ENCODE assay signal across 8 cellular contexts in genomic region chr1:84996846-84997666, GRCh38. TPM values are rescaled to one million over a fixed set of nuclear protein-coding genes. Genes with fewer than 3 reads are reported as not detected.
DNase-seq lines count a peak whose midpoint lies in the region; ATAC-seq and TF ChIP-seq lines count a peak whose summit lies in the region.

TSS of gene MCOLN2 (minus strand) at chr1:84997113. CDS start at chr1:84996872, 241 bp downstream.

- H3K36me3 ChIP-seq in HUES48 (ENCODE audit: control insufficient read depth, insufficient read depth, low read length) = no peaks in the 10 kb centered on the region

- H3K4me3 ChIP-seq in HUES48 (ENCODE audit: low read depth, low read length) = peak within 1 kb of the TSS; percentile 58

- peak within 1 kb of the TSS; percentile 40 for H3K27ac Mint-ChIP-seq in MCF 10A (ENCODE audit: low read depth, unreplicated experiment)

- no peaks in the 10 kb centered on the region for H3K9me3 Mint-ChIP-seq in MCF 10A (ENCODE audit: unreplicated experiment)

- H3K27me3 Mint-ChIP-seq in MCF 10A (ENCODE audit: insufficient read depth, unreplicated experiment) = peaks cover 12% of the 10 kb centered on the region

- CTCF ChIA-PET in MCF 10A (lab: Yijun Ruan, JAX) = no interaction called here

- peak; percentile 51 for DNase-seq in EL
- peak; percentile 34 to 60 (median 45) for DNase-seq in T-helper 1 cell
- peak; percentile 49 for DNase-seq in MCF 10A (ENCODE audit: unreplicated experiment)
- DNase-seq in kidney tubule cell (ENCODE audit: low spot score) = peak; percentile 25
- DNase-seq in stimulated activated CD4-positive, alpha-beta T cell treated with anti-CD3 and anti-CD28 coated beads, Interleukin-4, amount 100 ng/mL, for 24 hours = peak; percentile 48
- no peak for DNase-seq in HT-29 (ENCODE audit: low spot score)

- H3K27ac ChIP-seq in HUES48 (ENCODE audit: low read depth, low read length) = no peak within 1 kb of the TSS

- intact Hi-C loops in MCF 10A (cut with micrococcal nuclease) = loop anchor here (2.0 kb wide), 1 partner anchor 52 kb away; no protein-coding TSS in a partner anchor

- peaks cover 76% of the 10 kb centered on the region for H3K27me3 ChIP-seq in HUES48 (ENCODE audit: control insufficient read depth, insufficient read depth, low read length)

- H3K9me3 ChIP-seq in HUES48 (ENCODE audit: control insufficient read depth, insufficient read depth, low read length) = no peaks in the 10 kb centered on the region

- H3K4me3 Mint-ChIP-seq in MCF 10A (ENCODE audit: unreplicated experiment) = peak within 1 kb of the TSS; percentile 77

- BruUV-seq in MCF 10A (replicated peaks; lab: Mats Ljungman, UMichigan) = no TSS peak

- no peak for TF ChIP-seq CTCF in MCF 10A (IDR thresholded peaks at IDR 0.05; ENCODE audit: unreplicated experiment)

- peaks cover 5% of the 10 kb centered on the region; the same call in 1 of the 2 replicates for H3K4me1 ChIP-seq in HUES48 (ENCODE audit: control insufficient read depth, insufficient read depth, low read length)

- H3K36me3 Mint-ChIP-seq in MCF 10A (ENCODE audit: insufficient read depth, unreplicated experiment) = no peaks in the 10 kb centered on the region

- POLR2A ChIA-PET in MCF 10A (lab: Yijun Ruan, JAX) = no interaction called here

- ATAC-seq in GM21423 (IDR thresholded peaks at IDR 0.05; ENCODE audit: unreplicated experiment) = peak; percentile 43

- H3K4me1 Mint-ChIP-seq in MCF 10A (ENCODE audit: insufficient read depth, unreplicated experiment) = peaks cover 6% of the 10 kb centered on the region

- peak within 1 kb of the TSS; percentile 43; the same call in 1 of the 2 replicates for H3K9ac ChIP-seq in HUES48 (ENCODE audit: low read depth, low read length)

RNA-seq across cellular contexts. Expression of gene MCOLN2, which starts in this region (rescaled TPM):
- 3.0 and 3.1 TPM in 2 replicates for total RNA-seq in MCF 10A (2022)
- total RNA-seq in HT-29 (2014; rRNA removed; shearing (Covaris generic)) = not detected in 2 replicates
